Comparison of ENCODE assay signal across 12 cellular contexts in the genomic region with DNA sequence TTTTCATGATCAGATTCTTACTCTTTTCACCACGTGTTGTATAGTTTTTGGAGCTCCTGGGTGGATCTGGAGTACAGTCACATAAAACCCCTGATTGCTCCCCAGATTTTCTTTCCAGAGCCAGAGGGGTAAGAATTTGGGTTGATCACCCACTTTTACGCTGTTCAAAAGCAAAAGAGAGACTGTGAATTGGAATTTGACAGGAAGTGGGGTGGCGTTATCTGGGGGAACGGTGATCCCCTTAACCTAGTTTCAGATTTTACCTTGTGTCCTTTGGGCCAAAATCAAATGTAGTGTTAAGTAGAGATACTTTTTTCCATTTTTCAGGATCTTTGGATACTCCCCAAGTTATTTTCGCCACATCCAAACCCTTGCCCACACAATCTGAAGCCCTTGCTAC.
DNase-seq lines count a peak whose midpoint lies in the region; ATAC-seq, FAIRE-seq and TF ChIP-seq lines count a peak whose summit lies in the region.
"Had no signal": no experiment of that assay in that cellular context is flagged by ENCODE, and none has a peak within 500 bp of the region (broad histone marks: within the 10 kb centered on the region; RNA-seq: fewer than 3 reads in every experiment).

No MANE protein-coding gene starts in this region.

- H3K4me1 Mint-ChIP-seq in MCF 10A (ENCODE audit: insufficient read depth, unreplicated experiment) (peaks cover 11% of the 10 kb centered on the region), naive B cell (no peaks in the 10 kb centered on the region)
- H3K4me1 Mint-ChIP-seq in stimulated activated effector memory CD8-positive, alpha-beta T cell treated with anti-CD3 and anti-CD28 coated beads, Interleukin-12 subunit alpha, Interleukin-12 subunit beta, amount 100 ng/mL, for 72 hours: no peaks in the 10 kb centered on the region

- H3K9ac ChIP-seq in K562 (ENCODE audit: insufficient read depth in 1 of 2, low read depth in 2 of 2, low read length in 2 of 2): no peak overlapping the region

- H3K9me3 Mint-ChIP-seq in MCF 10A (ENCODE audit: unreplicated experiment) (no peaks in the 10 kb centered on the region), naive B cell (no peaks in the 10 kb centered on the region)
- no peaks in the 10 kb centered on the region for H3K9me3 Mint-ChIP-seq in stimulated activated effector memory CD8-positive, alpha-beta T cell treated with anti-CD3 and anti-CD28 coated beads, Interleukin-12 subunit alpha, Interleukin-12 subunit beta, amount 100 ng/mL, for 72 hours
- H3K9me3 Mint-ChIP-seq: CD14-positive monocyte; CD8-positive, alpha-beta T cell had no signal

- FAIRE-seq in K562 (lab: Jason Lieb, UNC): no peak

- H4K20me1 ChIP-seq in K562 (replicated peaks; ENCODE audit: control insufficient read depth, insufficient read depth, low read length): no peaks in the 10 kb centered on the region

- no peak for DNase-seq in breast epithelium (ENCODE audit: low spot score in 2 of 2)
- DNase-seq in MCF 10A (ENCODE audit: unreplicated experiment): no peak
- DNase-seq in K562 (ENCODE audit: extremely low read depth in 1 of 4, low spot score in 3 of 4): no peak
- peak; percentile 1 for DNase-seq in naive B cell
- no peak for DNase-seq in stimulated activated effector memory CD8-positive, alpha-beta T cell treated with anti-CD3 and anti-CD28 coated beads, Interleukin-12 subunit alpha, Interleukin-12 subunit beta, amount 100 ng/mL, for 72 hours (ENCODE audit: low spot score in 2 of 2)
- no peak for DNase-seq in midbrain (lab: John Stamatoyannopoulos, UW)
- DNase-seq in activated T-cell treated with anti-CD3 and anti-CD28 coated beads, Interleukin-2, amount 50 U/mL, for 1 hour: no peak
- DNase-seq: DMS153 had no signal

- H3K4me3 ChIP-seq in breast epithelium (no peak overlapping the region), K562 (no peak overlapping the region)

- TF ChIP-seq POLR2A in breast epithelium (IDR thresholded peaks at IDR 0.05): no peak
- no peak for TF ChIP-seq POLR2A in K562 (conservative IDR thresholded peaks at IDR 0.05)

- no peaks in the 10 kb centered on the region for H3K9me1 ChIP-seq in K562 (ENCODE audit: control insufficient read depth, insufficient read depth, low read length)

- WGBS in K562 (ENCODE audit: insufficient coverage, low coverage, missing lambda C conversion rate): 63% methylated on average over 5 of the region's 5 CpGs

- H3K4me3 Mint-ChIP-seq in MCF 10A (ENCODE audit: unreplicated experiment): no peak overlapping the region
- no peak overlapping the region for H3K4me3 Mint-ChIP-seq in naive B cell
- H3K4me3 Mint-ChIP-seq in stimulated activated effector memory CD8-positive, alpha-beta T cell treated with anti-CD3 and anti-CD28 coated beads, Interleukin-12 subunit alpha, Interleukin-12 subunit beta, amount 100 ng/mL, for 72 hours: no peak overlapping the region
- H3K4me3 Mint-ChIP-seq: CD14-positive monocyte; CD8-positive, alpha-beta T cell had no signal

- intact Hi-C loops in breast epithelium (cut with DNase I; ENCODE audit: low total_unique reads) (loop anchor here (5.0 kb wide), 1 partner anchor 71 kb away; no protein-coding TSS in a partner anchor), MCF 10A (cut with micrococcal nuclease) (loop anchor here (1.0 to 10.0 kb wide), 3 partner anchors 76 to 194 kb away; no protein-coding TSS in a partner anchor), K562 (cut with micrococcal nuclease) (loop anchor here (1.0 to 2.0 kb wide), 4 partner anchors 71 to 195 kb away; no protein-coding TSS in a partner anchor)

- H3K27me3 Mint-ChIP-seq in MCF 10A (ENCODE audit: insufficient read depth, unreplicated experiment) (no peaks in the 10 kb centered on the region), naive B cell (no peaks in the 10 kb centered on the region)

- in situ Hi-C loops in K562 (cut with MboI): loop anchor here (5.0 kb wide), 1 partner anchor 76 kb away; a partner anchor contains a TSS

- BruUV-seq in MCF 10A (replicated peaks; lab: Mats Ljungman, UMichigan) (no TSS peak), K562 (replicated peaks; lab: Mats Ljungman, UMichigan) (no TSS peak)

- CTCF ChIA-PET in MCF 10A (lab: Yijun Ruan, JAX): interaction anchor here (0.5 to 7.4 kb wide), 31 partner anchors 9 to 535 kb away, joined by 3 to 154 read pairs (median 5); a partner anchor contains a TSS
- CTCF ChIA-PET in K562 (lab: Yijun Ruan, JAX; ENCODE audit: low intra/inter-chr PET ratio): interaction anchor here (0.7 to 1.5 kb wide), 4 partner anchors 76 to 1320 kb away, joined by 3 to 6 read pairs (median 4); a partner anchor contains a TSS

- H3K9me3 ChIP-seq in breast epithelium: no peaks in the 10 kb centered on the region
- no peaks in the 10 kb centered on the region for H3K9me3 ChIP-seq in K562 (replicated peaks; ENCODE audit: control insufficient read depth, insufficient read depth, low read depth, low read length)

- peaks cover 6% of the 10 kb centered on the region for H3K36me3 Mint-ChIP-seq in MCF 10A (ENCODE audit: insufficient read depth, unreplicated experiment)
- H3K36me3 Mint-ChIP-seq in naive B cell: no peaks in the 10 kb centered on the region
- H3K36me3 Mint-ChIP-seq in stimulated activated effector memory CD8-positive, alpha-beta T cell treated with anti-CD3 and anti-CD28 coated beads, Interleukin-12 subunit alpha, Interleukin-12 subunit beta, amount 100 ng/mL, for 72 hours: no peaks in the 10 kb centered on the region
- H3K36me3 Mint-ChIP-seq: CD8-positive, alpha-beta T cell had no signal

- ATAC-seq in K562 (no peak), naive B cell (ENCODE audit: low read depth in 2 of 2) (no peak), GM18520 (IDR thresholded peaks at IDR 0.05; ENCODE audit: unreplicated experiment) (no peak)
- no peak for ATAC-seq in stimulated activated effector memory CD8-positive, alpha-beta T cell treated with anti-CD3 and anti-CD28 coated beads, Interleukin-12 subunit alpha, Interleukin-12 subunit beta, amount 100 ng/mL, for 72 hours

- H3K27ac Mint-ChIP-seq in MCF 10A (ENCODE audit: low read depth, unreplicated experiment) (no peak overlapping the region), naive B cell (no peak overlapping the region)
- peak overlapping the region; percentile 67 for H3K27ac Mint-ChIP-seq in stimulated activated effector memory CD8-positive, alpha-beta T cell treated with anti-CD3 and anti-CD28 coated beads, Interleukin-12 subunit alpha, Interleukin-12 subunit beta, amount 100 ng/mL, for 72 hours
- H3K27ac Mint-ChIP-seq: CD8-positive, alpha-beta T cell had no signal

- H3K27me3 ChIP-seq in breast epithelium (no peaks in the 10 kb centered on the region), K562 (ENCODE audit: control insufficient read depth in 2 of 2, insufficient read depth in 2 of 2, low read length in 2 of 2) (no peaks in the 10 kb centered on the region)

- TF ChIP-seq EP300 in K562 (IDR thresholded peaks at IDR 0.05; ENCODE audit: low read length): no peak

- no peak overlapping the region for H2AFZ ChIP-seq in K562 (ENCODE audit: low read depth, low read length)

- TF ChIP-seq CTCF in breast epithelium (IDR thresholded peaks at IDR 0.05) (no peak), MCF 10A (IDR thresholded peaks at IDR 0.05; ENCODE audit: unreplicated experiment) (no peak), K562 (IDR thresholded peaks at IDR 0.05 in 2 of 3, conservative IDR thresholded peaks at IDR 0.05 in 1 of 3; ENCODE audit: insufficient read depth in 2 of 3, low read depth in 1 of 3, low read length in 3 of 3) (no peak)

- H3K36me3 ChIP-seq in breast epithelium (no peaks in the 10 kb centered on the region), K562 (ENCODE audit: control insufficient read depth, insufficient read depth, low read length) (no peaks in the 10 kb centered on the region)

- H3K4me2 ChIP-seq in K562 (ENCODE audit: insufficient read depth, low read length): no peak overlapping the region

- no peaks in the 10 kb centered on the region for H3K79me2 ChIP-seq in K562 (ENCODE audit: control insufficient read depth, insufficient read depth, low read length)

- H3K27ac ChIP-seq in breast epithelium (peak overlapping the region; percentile 5 to 52), K562 (ENCODE audit: extremely low read depth, low read depth, low read length) (no peak overlapping the region)
- H3K27ac ChIP-seq: 22Rv1 had no signal

- TF ChIP-seq RAD21 in K562 (CRISPR knock-in tag; conservative IDR thresholded peaks at IDR 0.05 in 1 of 2, IDR thresholded peaks at IDR 0.05 in 1 of 2): no peak

- H3K4me1 ChIP-seq in breast epithelium (peaks cover 0 to 8% of the 10 kb centered on the region in 2 donors), K562 (replicated peaks in 1 of 2; ENCODE audit: control insufficient read depth in 2 of 2, insufficient read depth in 2 of 2, low read length in 2 of 2) (peaks cover 2 to 6% of the 10 kb centered on the region in 2 experiments; a peak in 2 of 5 replicates)

- POLR2A ChIA-PET in MCF 10A (lab: Yijun Ruan, JAX): interaction anchor here (0.6 to 1.8 kb wide), 6 partner anchors 11 to 196 kb away, joined by 3 to 30 read pairs (median 4); a partner anchor contains a TSS
- POLR2A ChIA-PET in K562 (lab: Yijun Ruan, JAX): interaction anchor here (0.6 to 1.3 kb wide), 3 partner anchors 15 to 1511 kb away, joined by 3 to 6 read pairs (median 4); no protein-coding TSS in a partner anchor

TF ChIP-seq in K562, 482 proteins besides CTCF, POLR2A, EP300 and RAD21:
- TF ChIP-seq SIX5 (IDR thresholded peaks at IDR 0.05; ENCODE audit: borderline replicate concordance in 1 of 2, insufficient read depth in 1 of 2, low read depth in 1 of 2, low read length in 2 of 2) (no peak), ZNF707 (CRISPR knock-in tag; conservative IDR thresholded peaks at IDR 0.05) (peak; percentile 77), ESRRB (CRISPR knock-in tag; IDR thresholded peaks at IDR 0.05; ENCODE audit: borderline replicate concordance) (no peak)
